Comparison of ENCODE assay signal across 18 cellular contexts in genomic region chr22:23535790-23536661, GRCh38. TPM values are rescaled to one million over a fixed set of nuclear protein-coding genes. Genes with fewer than 3 reads are reported as not detected.
A peak's percentile ranks its signal among the peaks of the same experiment; 100 is the strongest.
DNase-seq lines count a peak whose midpoint lies in the region; ATAC-seq, FAIRE-seq and TF ChIP-seq lines count a peak whose summit lies in the region.
"Not testable (repeated sequence)": the region's sequence is repeated elsewhere in the genome, so short reads cannot be mapped to it uniquely, and the experiment has no call there.
"Had no signal": no experiment of that assay in that cellular context is flagged by ENCODE, and none has a peak within 500 bp of the region (broad histone marks: within the 10 kb centered on the region; RNA-seq: fewer than 3 reads in every experiment).

No MANE protein-coding gene starts in this region.

- peak overlapping the region; percentile 38; the same call in 1 of the 3 replicates for H3K4me2 ChIP-seq in A549
- peak overlapping the region; percentile 74 for H3K4me2 ChIP-seq in hepatocyte

- H3K79me2 ChIP-seq in hepatocyte, result not testable (repeated sequence)

- peak overlapping the region; percentile 25 for H3K9ac ChIP-seq in NT2/D1 (ENCODE audit: insufficient read length, low read depth)

- not testable (repeated sequence) for TF ChIP-seq EP300 in A549 (IDR thresholded peaks at IDR 0.05); sigmoid colon (IDR thresholded peaks at IDR 0.05)

- H3K4me3 Mint-ChIP-seq in activated B cell treated with CpG ODN at 0.5 μM for 24 hours, result not testable (repeated sequence)

- not testable (repeated sequence) for H2AFZ ChIP-seq in hepatocyte

- intact Hi-C loops in activated B cell treated with CpG ODN at 0.5 μM for 24 hours (cut with micrococcal nuclease), result not testable (repeated sequence)
- intact Hi-C loops in sigmoid colon (cut with DNase I), result loop anchor here (5.0 to 10.0 kb wide), 3 partner anchors 101 to 219 kb away; no protein-coding TSS in a partner anchor

- not testable (repeated sequence) for TF ChIP-seq POLR2A in A549 (IDR thresholded peaks at IDR 0.05; ENCODE audit: low read length); sigmoid colon (IDR thresholded peaks at IDR 0.05)

- DNase-seq in A549 (ENCODE audit: low read depth in 1 of 2, low spot score in 1 of 2), result peak in 1 of 2 experiments; percentile 40
- DNase-seq in GDM1 (lab: John Stamatoyannopoulos, UW), result peak; percentile 56
- DNase-seq in NCI-H1436 treated with DMSO at 0.1 percent for 48 hours (lab: John Stamatoyannopoulos, UW), result peak; percentile 19
- DNase-seq in NT2/D1 (ENCODE audit: low read depth, low spot score); activated B cell treated with CpG ODN at 0.5 μM for 24 hours; hepatocyte (ENCODE audit: low spot score): not testable (repeated sequence)
- peak; percentile 37 for DNase-seq in mesenteric fat pad (ENCODE audit: low spot score)
- DNase-seq in sigmoid colon, result peak; percentile 34

- not testable (repeated sequence) for H3K27me3 Mint-ChIP-seq in activated B cell treated with CpG ODN at 0.5 μM for 24 hours

- not testable (repeated sequence) for H3K9me3 ChIP-seq in A549; NT2/D1 (ENCODE audit: insufficient read depth, low read length); hepatocyte (ENCODE audit: low read depth); sigmoid colon

- POLR2A ChIA-PET in A549 (lab: Yijun Ruan, JAX), result not testable (repeated sequence)
- POLR2A ChIA-PET in activated B cell treated with CpG ODN at 0.5 μM for 24 hours (lab: Charles Lee), result interaction anchor here (0.6 kb wide), 1 partner anchor 41 kb away, joined by 13 read pairs; no protein-coding TSS in a partner anchor

- TF ChIP-seq CTCF in A549 (IDR thresholded peaks at IDR 0.05); activated B cell treated with CpG ODN at 0.5 μM for 24 hours (IDR thresholded peaks at IDR 0.05); hepatocyte (IDR thresholded peaks at IDR 0.05; ENCODE audit: poor library complexity); sigmoid colon (IDR thresholded peaks at IDR 0.05): not testable (repeated sequence)

- not testable (repeated sequence) for ATAC-seq in A549; activated B cell treated with CpG ODN at 0.5 μM for 24 hours (ENCODE audit: low read depth)

- not testable (repeated sequence) for H3K9me2 ChIP-seq in hepatocyte (replicated peaks; ENCODE audit: insufficient read depth)

- H3K9me3 Mint-ChIP-seq in activated B cell treated with CpG ODN at 0.5 μM for 24 hours, result not testable (repeated sequence)

- H3K27ac Mint-ChIP-seq in activated B cell treated with CpG ODN at 0.5 μM for 24 hours, result peak overlapping the region; percentile 62

- not testable (repeated sequence) for FAIRE-seq in A549 (lab: Jason Lieb, UNC)

- H3K27ac ChIP-seq in A549 (peak overlapping the region; percentile 75 to 77; a peak in 5 of 6 replicates), hepatocyte (peak overlapping the region; percentile 98)
- H3K27ac ChIP-seq in sigmoid colon, result not testable (repeated sequence)

- peaks cover 24% of the 10 kb centered on the region for H3K4me1 Mint-ChIP-seq in activated B cell treated with CpG ODN at 0.5 μM for 24 hours

- CTCF ChIA-PET in A549 (lab: Yijun Ruan, JAX) (interaction anchor here (0.7 to 1.3 kb wide), 3 partner anchors 55 to 314 kb away, joined by 3 to 5 read pairs (median 3); no protein-coding TSS in a partner anchor), activated B cell treated with CpG ODN at 0.5 μM for 24 hours (lab: Charles Lee) (interaction anchor here (0.6 kb wide), 1 partner anchor 242 kb away, joined by 3 read pairs; no protein-coding TSS in a partner anchor)

- not testable (repeated sequence) for TF ChIP-seq RAD21 in A549 (conservative IDR thresholded peaks at IDR 0.05 in 1 of 2, IDR thresholded peaks at IDR 0.05 in 1 of 2)

- not testable (repeated sequence) for H3K27me3 ChIP-seq in NT2/D1 (ENCODE audit: insufficient read depth, insufficient read length); hepatocyte; sigmoid colon

- not testable (repeated sequence) for H3K4me3 ChIP-seq in A549; NT2/D1 (ENCODE audit: insufficient read length, low read depth); hepatocyte; sigmoid colon

- 33% methylated on average over 5 of the region's 5 CpGs for WGBS in A549 (ENCODE audit: missing lambda C conversion rate)
- 34% methylated on average over 5 of the region's 5 CpGs for WGBS in hepatocyte (ENCODE audit: low lambda C conversion rate, missing lambda C conversion rate)
- WGBS in sigmoid colon, 2 donors, result 15 to 42% methylated on average over 5 of the region's 5 CpGs

- not testable (repeated sequence) for H4K20me1 ChIP-seq in hepatocyte (ENCODE audit: insufficient read depth, poor library complexity, severe bottlenecking)

- H3K36me3 ChIP-seq in NT2/D1 (ENCODE audit: insufficient read depth, insufficient read length, low read length), result peaks cover 20% of the 10 kb centered on the region
- H3K36me3 ChIP-seq in hepatocyte (replicated peaks; ENCODE audit: insufficient read depth, low read depth); sigmoid colon: not testable (repeated sequence)

- H3K4me1 ChIP-seq in A549, result peaks cover 37% of the 10 kb centered on the region
- peaks cover 25% of the 10 kb centered on the region for H3K4me1 ChIP-seq in NT2/D1 (ENCODE audit: insufficient read depth, insufficient read length)
- H3K4me1 ChIP-seq in hepatocyte (ENCODE audit: insufficient read depth), result peaks cover 77% of the 10 kb centered on the region
- H3K4me1 ChIP-seq in sigmoid colon, result not testable (repeated sequence)

- H3K36me3 Mint-ChIP-seq in activated B cell treated with CpG ODN at 0.5 μM for 24 hours (ENCODE audit: low read depth), result not testable (repeated sequence)

TF ChIP-seq in A549, 52 proteins besides CTCF, POLR2A, EP300 and RAD21:
- peak; percentile 97 for TF ChIP-seq HOXB5 (CRISPR knock-in tag; IDR thresholded peaks at IDR 0.05)
- peak; percentile 44; the same call in 1 of the 2 replicates for TF ChIP-seq NPAS2 (CRISPR knock-in tag; IDR thresholded peaks at IDR 0.05; ENCODE audit: borderline replicate concordance)
- peak; percentile 91 for TF ChIP-seq HMGXB4 (CRISPR knock-in tag; IDR thresholded peaks at IDR 0.05; ENCODE audit: borderline replicate concordance)
- TF ChIP-seq HOXA7 (CRISPR knock-in tag; IDR thresholded peaks at IDR 0.05), result peak; percentile 63; the same call in 1 of the 2 replicates
- TF ChIP-seq EHF (CRISPR knock-in tag; IDR thresholded peaks at IDR 0.05), result peak; percentile 100
- TF ChIP-seq HOXB13 (CRISPR knock-in tag; IDR thresholded peaks at IDR 0.05; ENCODE audit: low read depth), result peak; percentile 99; the same call in 1 of the 2 replicates
- peak; percentile 99 for TF ChIP-seq ZSCAN20 (CRISPR knock-in tag; IDR thresholded peaks at IDR 0.05)
- TF ChIP-seq FOSB (CRISPR knock-in tag; IDR thresholded peaks at IDR 0.05), result peak; percentile 70; the same call in 1 of the 2 replicates
- TF ChIP-seq FOXS1 (CRISPR knock-in tag; IDR thresholded peaks at IDR 0.05), result peak; percentile 99; the same call in 1 of the 2 replicates
- TF ChIP-seq TP53 (CRISPR knock-in tag; IDR thresholded peaks at IDR 0.05), result peak; percentile 75; the same call in 1 of the 2 replicates
- peak; percentile 98 for TF ChIP-seq ZNF302 (CRISPR knock-in tag; IDR thresholded peaks at IDR 0.05)
- TF ChIP-seq HEYL (CRISPR knock-in tag; IDR thresholded peaks at IDR 0.05), result peak; percentile 96

RNA-seq across cellular contexts. Expression of gene IGLL1, which starts 44.1 kb away (rescaled TPM):
- polyA plus RNA-seq in A549 (2011; rRNA removed) (not detected in 2 replicates), A549 (2017; fragmentation: RNase III; extraction: RNeasy Plus Mini Kit Qiagen cat#74134 plus additional on column Dnase treatment) (not detected in 3 replicates), hepatocyte (not detected in 2 replicates), sigmoid colon (not detected)
- polyA plus RNA-seq in A549 (2012; cell fraction: cytosol; rRNA removed), result not detected in 2 replicates
- not detected in 2 replicates for polyA plus RNA-seq in A549 (2012; cell fraction: nucleus; rRNA removed)
- not detected in 2 replicates for polyA minus RNA-seq in A549 (2011; rRNA and poly(A)+ RNA removed)
- total RNA-seq in activated B cell treated with CpG ODN at 0.5 μM for 24 hours (not detected in 2 replicates), hepatocyte (not detected in 2 replicates), mesenteric fat pad (not detected), sigmoid colon (not detected)
- total RNA-seq: A172; activated CD4-positive, alpha-beta T cell treated with anti-CD3 and anti-CD28 coated beads for 36 hours; cerebellum; H4; heart left ventricle; IMR-90; kidney epithelial cell; T-helper 17 cell; thoracic aorta had no signal
- polyA plus RNA-seq: CD14-positive monocyte, heart left ventricle, IMR-90 had no signal
